In genomic region chr10:11950325-11951018, GRCh38 we compare ENCODE assay signal across 1 cellular context.
TF ChIP-seq lines count a peak whose summit lies in the region.

No MANE protein-coding gene starts in this region.

TF ChIP-seq in HepG2, 621 proteins besides CTCF, POLR2A, EP300 and RAD21 (continued from another document and continues in another):
- TF ChIP-seq ZBTB34 (CRISPR knock-in tag; IDR thresholded peaks at IDR 0.05): no peak
- no peak for TF ChIP-seq TMF1 (CRISPR knock-in tag; IDR thresholded peaks at IDR 0.05; ENCODE audit: low read depth)
- TF ChIP-seq THRA (CRISPR knock-in tag; IDR thresholded peaks at IDR 0.05; ENCODE audit: borderline replicate concordance): 0 out of 2 replicates have a peak, but pooled peaks have one; percentile 42
- no peak for TF ChIP-seq ZC3H13 (CRISPR knock-in tag; IDR thresholded peaks at IDR 0.05)
- no peak for TF ChIP-seq FIP1L1 (IDR thresholded peaks at IDR 0.05; ENCODE audit: borderline replicate concordance, insufficient read depth, low read depth, low read length)
- TF ChIP-seq ZNF670 (CRISPR knock-in tag; IDR thresholded peaks at IDR 0.05; ENCODE audit: borderline replicate concordance): no peak
- no peak for TF ChIP-seq ZNF879 (CRISPR knock-in tag; IDR thresholded peaks at IDR 0.05)
- no peak for TF ChIP-seq JUND (CRISPR knock-in tag; IDR thresholded peaks at IDR 0.05)
- TF ChIP-seq RBFOX2 (IDR thresholded peaks at IDR 0.05; ENCODE audit: low read depth, low read length): no peak
- TF ChIP-seq MED1 (CRISPR knock-in tag; IDR thresholded peaks at IDR 0.05): peak; percentile 79
- TF ChIP-seq AFF4 (CRISPR knock-in tag; IDR thresholded peaks at IDR 0.05): no peak
- TF ChIP-seq ZNF549 (CRISPR knock-in tag; IDR thresholded peaks at IDR 0.05): no peak
- TF ChIP-seq ZNF598 (CRISPR knock-in tag; IDR thresholded peaks at IDR 0.05; ENCODE audit: borderline replicate concordance): no peak
- TF ChIP-seq MAF1 (CRISPR knock-in tag; IDR thresholded peaks at IDR 0.05; ENCODE audit: borderline replicate concordance): no peak
- no peak for TF ChIP-seq TEF (CRISPR knock-in tag; IDR thresholded peaks at IDR 0.05)
- TF ChIP-seq KAT8 (CRISPR knock-in tag; IDR thresholded peaks at IDR 0.05): peak; percentile 51; the same call in 1 of the 2 replicates
- TF ChIP-seq TAF15 (IDR thresholded peaks at IDR 0.05; ENCODE audit: low read depth, low read length, poor library complexity, severe bottlenecking): no peak
- TF ChIP-seq ZNF737 (CRISPR knock-in tag; IDR thresholded peaks at IDR 0.05; ENCODE audit: borderline replicate concordance): no peak
- TF ChIP-seq ZNF362 (CRISPR knock-in tag; IDR thresholded peaks at IDR 0.05; ENCODE audit: borderline replicate concordance): no peak
- TF ChIP-seq ZNF34 (CRISPR knock-in tag; IDR thresholded peaks at IDR 0.05; ENCODE audit: borderline replicate concordance): no peak
- TF ChIP-seq MNT (IDR thresholded peaks at IDR 0.05): no peak
- no peak for TF ChIP-seq ZEB1 (IDR thresholded peaks at IDR 0.05; ENCODE audit: insufficient replicate concordance, low read depth)
- TF ChIP-seq ZNF512 (CRISPR knock-in tag; IDR thresholded peaks at IDR 0.05): no peak
- 0 out of 2 replicates have a peak, but pooled peaks have one; percentile 19 for TF ChIP-seq NAIF1 (CRISPR knock-in tag; IDR thresholded peaks at IDR 0.05; ENCODE audit: borderline replicate concordance)
- peak; percentile 80; the same call in 1 of the 2 replicates for TF ChIP-seq CHD4 (IDR thresholded peaks at IDR 0.05; ENCODE audit: borderline replicate concordance, low read length)
- TF ChIP-seq EEA1 (CRISPR knock-in tag; IDR thresholded peaks at IDR 0.05; ENCODE audit: borderline replicate concordance): no peak
- no peak for TF ChIP-seq POLR2AphosphoS2 (IDR thresholded peaks at IDR 0.05; ENCODE audit: low read depth, low read length)
- no peak for TF ChIP-seq ZNF441 (CRISPR knock-in tag; IDR thresholded peaks at IDR 0.05; ENCODE audit: borderline replicate concordance)
- no peak for TF ChIP-seq MXD1 (CRISPR knock-in tag; IDR thresholded peaks at IDR 0.05)
- TF ChIP-seq MIXL1 (CRISPR knock-in tag; IDR thresholded peaks at IDR 0.05): peak; percentile 90; the same call in 1 of the 2 replicates
- TF ChIP-seq KMT2A (CRISPR knock-in tag; IDR thresholded peaks at IDR 0.05): no peak
- no peak for TF ChIP-seq ZNF839 (CRISPR knock-in tag; IDR thresholded peaks at IDR 0.05; ENCODE audit: borderline replicate concordance)
- peak; percentile 56; the same call in 1 of the 2 replicates for TF ChIP-seq ZNF503 (CRISPR knock-in tag; IDR thresholded peaks at IDR 0.05)
- TF ChIP-seq HNF4A (CRISPR knock-in tag; IDR thresholded peaks at IDR 0.05): peak; percentile 88
- TF ChIP-seq TCF7L2 (IDR thresholded peaks at IDR 0.05; ENCODE audit: low read depth, low read length): peak; percentile 65
- no peak for TF ChIP-seq PRDM15 (CRISPR knock-in tag; IDR thresholded peaks at IDR 0.05)
- peak; percentile 87 for TF ChIP-seq ONECUT2 (CRISPR knock-in tag; IDR thresholded peaks at IDR 0.05)
- peak; percentile 74; the same call in 1 of the 2 replicates for TF ChIP-seq DPF2 (CRISPR knock-in tag; IDR thresholded peaks at IDR 0.05; ENCODE audit: borderline replicate concordance, low read depth)
- TF ChIP-seq ATF4 (CRISPR knock-in tag; IDR thresholded peaks at IDR 0.05): 0 out of 4 replicates have a peak, but pooled peaks of 1 of the 2 experiments have one; percentile 24
